ENCODE assay signal across 17 cellular contexts in genomic region chr22:50316114-50317065, GRCh38. TPM values are rescaled to one million over a fixed set of nuclear protein-coding genes. Genes with fewer than 3 reads are reported as not detected.
DNase-seq lines count a peak whose midpoint lies in the region; ATAC-seq and TF ChIP-seq lines count a peak whose summit lies in the region.
"Had no signal": no experiment of that assay in that cellular context is flagged by ENCODE, and none has a peak within 500 bp of the region (broad histone marks: within the 10 kb centered on the region; RNA-seq: fewer than 3 reads in every experiment).

No MANE protein-coding gene starts in this region.

- no peak overlapping the region for H3K4me3 Mint-ChIP-seq in glutamatergic neuron (ENCODE audit: unreplicated experiment)
- H3K4me3 Mint-ChIP-seq in T-helper 17 cell = no peak overlapping the region

- intact Hi-C loops in posterior vena cava (cut with DNase I) = no loop called here

- peaks cover 4% of the 10 kb centered on the region for H3K9me3 Mint-ChIP-seq in glutamatergic neuron (ENCODE audit: unreplicated experiment)

- H4K20me1 ChIP-seq in BLaER1 treated with 17β-estradiol and CSF1 and Interleukin-3, amounts not matched to agents 10 nM and 100 nM = peaks cover 0 to 35% (median 8%) of the 10 kb centered on the region in 11 experiments; a peak in 14 of 22 replicates

- H3K27me3 ChIP-seq in BLaER1 treated with 17β-estradiol and CSF1 and Interleukin-3, amounts not matched to agents 10 nM and 100 nM = peaks cover 0 to 41% (median 0%) of the 10 kb centered on the region in 11 experiments; a peak in 6 of 22 replicates

- H3K9me3 ChIP-seq in BLaER1 treated with 17β-estradiol and CSF1 and Interleukin-3, amounts not matched to agents 10 nM and 100 nM (replicated peaks in 1 of 11) = no peaks in the 10 kb centered on the region
- no peaks in the 10 kb centered on the region for H3K9me3 ChIP-seq in T-helper 17 cell (ENCODE audit: control insufficient read depth, low read length, poor library complexity, severe bottlenecking)
- H3K9me3 ChIP-seq: SJCRH30 had no signal

- H3K4me3 ChIP-seq in BLaER1 treated with 17β-estradiol and CSF1 and Interleukin-3, amounts not matched to agents 10 nM and 100 nM = peak overlapping the region in 1 of 10 experiments; percentile 24; a peak in 1 of 20 replicates
- H3K4me3 ChIP-seq: K562, SJCRH30 had no signal

- no peak for ATAC-seq in T-helper 17 cell
- ATAC-seq: K562 had no signal

- peaks cover 69 to 97% (median 92%) of the 10 kb centered on the region in 10 experiments for H3K4me1 ChIP-seq in BLaER1 treated with 17β-estradiol and CSF1 and Interleukin-3, amounts not matched to agents 10 nM and 100 nM

- H3K27ac Mint-ChIP-seq in glutamatergic neuron (ENCODE audit: unreplicated experiment) = no peak overlapping the region
- H3K27ac Mint-ChIP-seq in T-helper 17 cell = no peak overlapping the region

- CTCF ChIA-PET in HEK293T (lab: Yijun Ruan, JAX) = no interaction called here

- peak overlapping the region; percentile 96 to 100 (median 99); a peak in 21 of 22 replicates for H3K4me2 ChIP-seq in BLaER1 treated with 17β-estradiol and CSF1 and Interleukin-3, amounts not matched to agents 10 nM and 100 nM

- H3K27ac ChIP-seq in BLaER1 treated with 17β-estradiol and CSF1 and Interleukin-3, amounts not matched to agents 10 nM and 100 nM = peak overlapping the region in 4 of 11 experiments; percentile 83 to 91 (median 84); a peak in 7 of 22 replicates
- H3K27ac ChIP-seq: C4-2B, SJCRH30 had no signal

- peak overlapping the region in 4 of 11 experiments; percentile 6 to 82 (median 52); a peak in 5 of 22 replicates for H3K9ac ChIP-seq in BLaER1 treated with 17β-estradiol and CSF1 and Interleukin-3, amounts not matched to agents 10 nM and 100 nM

- H3K36me3 ChIP-seq in BLaER1 treated with 17β-estradiol and CSF1 and Interleukin-3, amounts not matched to agents 10 nM and 100 nM = no peaks in the 10 kb centered on the region
- H3K36me3 ChIP-seq: SJCRH30 had no signal

- peaks cover 8% of the 10 kb centered on the region for H3K27me3 Mint-ChIP-seq in glutamatergic neuron (ENCODE audit: unreplicated experiment)
- no peaks in the 10 kb centered on the region for H3K27me3 Mint-ChIP-seq in T-helper 17 cell

- peak; percentile 40 for DNase-seq in glutamatergic neuron
- DNase-seq in posterior vena cava (ENCODE audit: low spot score) = peak; percentile 66
- no peak for DNase-seq in T-helper 9 cell
- DNase-seq in HEK293T (ENCODE audit: extremely low spot score) = no peak
- no peak for DNase-seq in T-helper 17 cell
- DNase-seq: DMS79 treated with DMSO at 0.1 percent for 48 hours; GDM1; HCEC 1CT; NCI-H1436 treated with DMSO at 0.1 percent for 48 hours; NCI-H2081; NCI-H524; NK-92 treated with Interleukin-12 subunit alpha and Interleukin-12 subunit beta, amount 100 ng/mL, for 24 hours had no signal

- H3K4me1 Mint-ChIP-seq in glutamatergic neuron (ENCODE audit: low read depth, unreplicated experiment) = peaks cover 12% of the 10 kb centered on the region
- peaks cover 8% of the 10 kb centered on the region for H3K4me1 Mint-ChIP-seq in T-helper 17 cell

- H3K36me3 Mint-ChIP-seq in glutamatergic neuron (ENCODE audit: unreplicated experiment) (no peaks in the 10 kb centered on the region), T-helper 17 cell (ENCODE audit: low read depth) (no peaks in the 10 kb centered on the region)

- TF ChIP-seq POLR2A in GM19193 (IDR thresholded peaks at IDR 0.05; ENCODE audit: extremely low read depth, insufficient read depth, insufficient read length) = peak; percentile 15

- POLR2A ChIA-PET in HEK293T (lab: Yijun Ruan, JAX) = interaction anchor here (1.0 to 1.1 kb wide), 2 partner anchors 9 to 10 kb away, joined by 3 to 4 read pairs; partner anchors contain the start of genes DENND6B and PLXNB2

- no peak for TF ChIP-seq CTCF in glutamatergic neuron (IDR thresholded peaks at IDR 0.05; ENCODE audit: partially characterized antibody, unreplicated experiment)

TF ChIP-seq in HEK293T, 16 proteins besides CTCF, POLR2A, EP300 and RAD21:
- TF ChIP-seq FOXK2 (IDR thresholded peaks at IDR 0.05) = no peak
- no peak for TF ChIP-seq ARNT (IDR thresholded peaks at IDR 0.05)
- TF ChIP-seq ZNF384 (IDR thresholded peaks at IDR 0.05) = no peak
- no peak for TF ChIP-seq ELF4 (IDR thresholded peaks at IDR 0.05)

RNA-seq across cellular contexts. Expression of gene PLXNB2, which starts 8.9 kb away (rescaled TPM):
- total RNA-seq in glutamatergic neuron (ENCODE audit: unreplicated experiment) (95.2 TPM), posterior vena cava (100 to 1,000 TPM; 108 to 125 TPM), T-helper 17 cell (1 to 10 TPM; 3.0 to 7.6 TPM)

RNA-seq across cellular contexts. Expression of gene DENND6B, which starts 10.4 kb away (rescaled TPM):
- total RNA-seq in glutamatergic neuron (ENCODE audit: unreplicated experiment) (32.1 TPM), posterior vena cava (1 to 10 TPM; 2.1 to 2.5 TPM), T-helper 17 cell (1 to 10 TPM; 1.8 to 2.2 TPM)

RNA-seq across cellular contexts. Expression of gene PPP6R2, which starts 26.7 kb away (rescaled TPM):
- total RNA-seq in glutamatergic neuron (ENCODE audit: unreplicated experiment) (122 TPM), posterior vena cava (10 to 100 TPM; 35.3 to 36.0 TPM), T-helper 17 cell (10 to 100 TPM; 62.1 to 63.7 TPM)

RNA-seq across cellular contexts. Expression of gene MAPK11, which starts 46.2 kb away (rescaled TPM):
- total RNA-seq in glutamatergic neuron (ENCODE audit: unreplicated experiment) = 131 TPM
- total RNA-seq in posterior vena cava = 10 to 100 TPM; 11.5 to 11.6 TPM
- total RNA-seq in T-helper 17 cell = 10 to 100 TPM; 13.2 to 14.4 TPM

RNA-seq across cellular contexts. Expression of gene MAPK12, which starts 54.9 kb away (rescaled TPM):
- 88.5 TPM for total RNA-seq in glutamatergic neuron (ENCODE audit: unreplicated experiment)
- 10 to 100 TPM; 10.4 to 13.2 TPM for total RNA-seq in posterior vena cava
- total RNA-seq in T-helper 17 cell = 1 to 10 TPM; 1.7 to 1.9 TPM

Comparison
In these comparisons a context has a peak if more than half of its experiments do, and no peak if none do; other contexts are left out.
1. DNase-seq: peak in glutamatergic neuron (single experiment) and posterior vena cava (single experiment); none in T-helper 9 cell (single experiment), HEK293T (single experiment) and T-helper 17 cell (0 of 3).
2. RNA of gene PLXNB2, which starts 8.9 kb away (total RNA-seq): 108 to 125 TPM in posterior vena cava and 95.2 TPM in glutamatergic neuron (single experiment); 3.0 to 7.6 TPM in T-helper 17 cell; every median in the first group is over 10 times any median in the second.